ENCODE assay signal across 9 cellular contexts in the genomic region with DNA sequence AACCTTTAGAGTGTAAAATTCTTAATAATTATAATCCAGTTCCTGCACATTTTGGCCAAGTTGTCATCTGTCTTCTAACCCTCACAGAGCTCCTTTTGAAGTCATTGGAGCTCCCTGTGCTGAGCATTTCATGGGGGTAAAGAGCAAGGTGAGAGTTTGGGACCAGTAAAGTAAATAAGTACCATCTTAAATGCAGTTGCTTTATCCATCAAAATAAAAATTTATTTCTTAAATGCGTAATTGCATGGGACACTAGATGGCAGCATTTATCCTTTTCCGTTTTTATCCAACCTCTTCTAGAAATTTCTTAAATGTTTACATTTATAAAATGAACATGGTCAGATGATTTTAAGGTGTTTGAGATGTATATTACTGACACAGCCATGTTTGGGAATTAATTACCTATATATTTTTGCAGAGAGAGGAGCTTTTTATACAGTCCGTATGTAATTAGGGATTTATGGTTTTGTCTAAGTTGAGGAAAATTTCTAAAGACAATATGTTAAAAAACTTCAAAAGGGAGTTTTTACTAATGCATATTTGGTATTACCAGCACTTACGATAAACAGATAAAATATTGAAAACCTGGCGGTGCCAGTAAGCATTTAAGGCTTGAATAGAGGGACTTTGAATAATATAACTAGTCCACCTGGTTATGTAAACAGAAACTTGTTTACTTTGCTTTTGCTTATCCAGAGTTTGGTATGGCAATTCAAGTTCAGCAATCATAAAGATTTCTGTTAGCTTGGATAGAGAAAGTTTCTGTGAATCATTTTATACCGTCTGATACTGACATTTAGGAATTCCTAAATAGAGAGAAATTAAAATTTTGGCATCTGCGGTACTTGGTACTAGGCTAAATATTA. TPM values are rescaled to one million over a fixed set of nuclear protein-coding genes. Genes with fewer than 3 reads are reported as not detected.
DNase-seq lines count a peak whose midpoint lies in the region; ATAC-seq and TF ChIP-seq lines count a peak whose summit lies in the region.
"Had no signal": no experiment of that assay in that cellular context is flagged by ENCODE, and none has a peak within 500 bp of the region (broad histone marks: within the 10 kb centered on the region; RNA-seq: fewer than 3 reads in every experiment).

No MANE protein-coding gene starts in this region.

- POLR2A ChIA-PET in activated CD4-positive, alpha-beta T cell treated with anti-CD3 and anti-CD28 coated beads for 36 hours (lab: Charles Lee) = no interaction called here

- peaks cover 10% of the 10 kb centered on the region for H3K36me3 Mint-ChIP-seq in HFFc6 (ENCODE audit: low read depth)
- peaks cover 16% of the 10 kb centered on the region for H3K36me3 Mint-ChIP-seq in activated CD4-positive, alpha-beta T cell treated with anti-CD3 and anti-CD28 coated beads for 36 hours (ENCODE audit: low read depth)

- CTCF ChIA-PET in activated CD4-positive, alpha-beta T cell treated with anti-CD3 and anti-CD28 coated beads for 36 hours (lab: Charles Lee) = interaction anchor here (0.6 to 2.2 kb wide), 8 partner anchors 9 to 981 kb away, joined by 3 to 7 read pairs (median 4); no protein-coding TSS in a partner anchor

- no peaks in the 10 kb centered on the region for H3K9me3 Mint-ChIP-seq in HFFc6
- H3K9me3 Mint-ChIP-seq in activated CD4-positive, alpha-beta T cell treated with anti-CD3 and anti-CD28 coated beads for 36 hours (ENCODE audit: low read depth) = no peaks in the 10 kb centered on the region

- peak; percentile 86 for TF ChIP-seq CTCF in HFFc6 (IDR thresholded peaks at IDR 0.05)

- H3K4me3 Mint-ChIP-seq in HFFc6 = no peak overlapping the region
- H3K4me3 Mint-ChIP-seq in activated CD4-positive, alpha-beta T cell treated with anti-CD3 and anti-CD28 coated beads for 36 hours = no peak overlapping the region

- H3K27ac Mint-ChIP-seq in HFFc6 = no peak overlapping the region
- no peak overlapping the region for H3K27ac Mint-ChIP-seq in activated CD4-positive, alpha-beta T cell treated with anti-CD3 and anti-CD28 coated beads for 36 hours

- peaks cover 60% of the 10 kb centered on the region for H3K4me1 Mint-ChIP-seq in HFFc6 (ENCODE audit: low read depth)
- peaks cover 12% of the 10 kb centered on the region for H3K4me1 Mint-ChIP-seq in activated CD4-positive, alpha-beta T cell treated with anti-CD3 and anti-CD28 coated beads for 36 hours

- peaks cover 29% of the 10 kb centered on the region for H3K4me1 ChIP-seq in adipocyte (ENCODE audit: control insufficient read depth, insufficient read depth, low read length)

- intact Hi-C loops in left colon (cut with DNase I, micrococcal nuclease) = no loop called here
- intact Hi-C loops in activated CD4-positive, alpha-beta T cell treated with anti-CD3 and anti-CD28 coated beads for 36 hours (cut with DNase I, micrococcal nuclease) = no loop called here
- intact Hi-C loops in Right ventricle myocardium superior (cut with DNase I) = no loop called here

- H3K36me3 ChIP-seq in adipocyte (ENCODE audit: control insufficient read depth, insufficient read depth, low read length, severe bottlenecking) = peaks cover 50% of the 10 kb centered on the region

- no peak overlapping the region for H3K4me3 ChIP-seq in adipocyte (ENCODE audit: low read length)

- no peak overlapping the region for H3K9ac ChIP-seq in adipocyte (ENCODE audit: low read length)

- DNase-seq in AG08395 (ENCODE audit: low spot score) (peak; percentile 14), HFFc6 (peak; percentile 33), adipocyte (ENCODE audit: low read depth) (peak; percentile 66), left colon (no peak), Right ventricle myocardium superior (no peak), NCI-H1436 treated with DMSO at 0.1 percent for 48 hours (lab: John Stamatoyannopoulos, UW) (no peak)
- DNase-seq in activated CD4-positive, alpha-beta T cell treated with anti-CD3 and anti-CD28 coated beads for 36 hours = no peak
- DNase-seq: activated CD4-positive, alpha-beta T cell treated with anti-CD3 and anti-CD28 coated beads, Interleukin-2, amount 50 U/mL, for 48 hours had no signal

- H3K9me3 ChIP-seq in adipocyte (ENCODE audit: control insufficient read depth, low read length) = no peaks in the 10 kb centered on the region

- H3K27me3 ChIP-seq in adipocyte (replicated peaks; ENCODE audit: control insufficient read depth, insufficient read depth, low read length) = no peaks in the 10 kb centered on the region

- ATAC-seq in left colon (peak; percentile 85), HG03097 (IDR thresholded peaks at IDR 0.05; ENCODE audit: low FRiP score, unreplicated experiment) (no peak), Right ventricle myocardium superior (ENCODE audit: poor library complexity) (no peak)
- ATAC-seq in activated CD4-positive, alpha-beta T cell treated with anti-CD3 and anti-CD28 coated beads for 36 hours = no peak

- no peaks in the 10 kb centered on the region for H3K27me3 Mint-ChIP-seq in HFFc6 (ENCODE audit: insufficient read depth)
- no peaks in the 10 kb centered on the region for H3K27me3 Mint-ChIP-seq in activated CD4-positive, alpha-beta T cell treated with anti-CD3 and anti-CD28 coated beads for 36 hours

RNA-seq across cellular contexts. Expression of gene ACSL3, which starts 54.5 kb away (rescaled TPM):
- total RNA-seq in HFFc6 (2021; fragmentation: NEBNext Ultra II Directional; extraction: Animal tissue kit (Norgen Biotek cat#: 25700)) = 100 to 1,000 TPM in 1 of 6 experiments, 10 to 100 TPM in 5; 64.5 to 119 (median 87.8) TPM
- total RNA-seq in left colon (100 to 1,000 TPM in 1 of 2 donors, 10 to 100 TPM in 1; 93.1 to 119 TPM), Right ventricle myocardium superior (50.8 TPM)
- total RNA-seq in activated CD4-positive, alpha-beta T cell treated with anti-CD3 and anti-CD28 coated beads for 36 hours = 10 to 100 TPM; 46.2 to 48.8 TPM

Comparison
In these comparisons a context has a peak if more than half of its experiments do, and no peak if none do; other contexts are left out.
1. DNase-seq: peak in AG08395 (single experiment), HFFc6 (single experiment) and adipocyte (single experiment); none in left colon (0 of 2), activated CD4-positive, alpha-beta T cell treated with anti-CD3 and anti-CD28 coated beads for 36 hours (single experiment), Right ventricle myocardium superior (single experiment) and NCI-H1436 treated with DMSO at 0.1 percent for 48 hours (single experiment).